12 cellular contexts compared by ENCODE assay signal in genomic region chr2:235709124-235709813, GRCh38.
DNase-seq lines count a peak whose midpoint lies in the region; TF ChIP-seq lines count a peak whose summit lies in the region.
"Had no signal": no experiment of that assay in that cellular context is flagged by ENCODE, and none has a peak within 500 bp of the region (broad histone marks: within the 10 kb centered on the region; RNA-seq: fewer than 3 reads in every experiment).

No MANE protein-coding gene starts in this region.

- no peaks in the 10 kb centered on the region for H3K27me3 Mint-ChIP-seq in nephron progenitor cell (ENCODE audit: low read depth, poor library complexity)
- H3K27me3 Mint-ChIP-seq: activated CD4-positive, alpha-beta memory T cell treated with anti-CD3 and anti-CD28 coated beads, Interleukin-2, amount 10 ng/mL, durations not matched to agents 7 days and 5 days; activated naive CD8-positive, alpha-beta T cell treated with anti-CD3 and anti-CD28 coated beads, Interleukin-2, amount 10 ng/mL, durations not matched to agents 7 days and 5 days had no signal

- peaks cover 34% of the 10 kb centered on the region for H3K36me3 Mint-ChIP-seq in nephron progenitor cell (ENCODE audit: low read depth)
- H3K36me3 Mint-ChIP-seq: activated naive CD8-positive, alpha-beta T cell treated with anti-CD3 and anti-CD28 coated beads, Interleukin-2, amount 10 ng/mL, durations not matched to agents 7 days and 5 days had no signal

- DNase-seq in Caki2 (ENCODE audit: low read depth) (peak; percentile 63), PC-9 (peak; percentile 99 to 100), fibroblast of gingiva (ENCODE audit: low read depth) (peak; percentile 20), nephron progenitor cell (no peak), NCI-H1105 treated with DMSO at 0.1 percent for 48 hours (lab: John Stamatoyannopoulos, UW) (no peak), NCI-H1417 treated with DMSO at 0.1 percent for 48 hours (lab: John Stamatoyannopoulos, UW) (no peak), NCI-H1694 treated with DMSO at 0.1 percent for 48 hours (lab: John Stamatoyannopoulos, UW) (no peak), dedifferentiated amniotic fluid mesenchymal stem cell (ENCODE audit: extremely low spot score) (no peak)
- DNase-seq: activated CD4-positive, alpha-beta memory T cell treated with anti-CD3 and anti-CD28 coated beads, Interleukin-2, amount 10 ng/mL, durations not matched to agents 7 days and 5 days; activated naive CD8-positive, alpha-beta T cell treated with anti-CD3 and anti-CD28 coated beads, Interleukin-2, amount 10 ng/mL, durations not matched to agents 7 days and 5 days; NCI-H446 treated with DMSO at 0.1 percent for 48 hours had no signal

- no peak overlapping the region for H3K4me3 Mint-ChIP-seq in nephron progenitor cell
- H3K4me3 Mint-ChIP-seq: activated CD4-positive, alpha-beta memory T cell treated with anti-CD3 and anti-CD28 coated beads, Interleukin-2, amount 10 ng/mL, durations not matched to agents 7 days and 5 days; activated naive CD8-positive, alpha-beta T cell treated with anti-CD3 and anti-CD28 coated beads, Interleukin-2, amount 10 ng/mL, durations not matched to agents 7 days and 5 days had no signal

- TF ChIP-seq CTCF in PC-9 (conservative IDR thresholded peaks at IDR 0.05) (no peak), nephron progenitor cell (IDR thresholded peaks at IDR 0.05) (no peak)

- POLR2A ChIA-PET in PC-9 (lab: Charles Lee; ENCODE audit: unreplicated experiment), result interaction anchor here (0.6 to 0.9 kb wide), 13 partner anchors 18 to 1727 kb away, joined by 3 to 10 read pairs (median 4); no protein-coding TSS in a partner anchor

- H3K79me2 ChIP-seq in PC-9 (ENCODE audit: low read depth), result peaks cover 89% of the 10 kb centered on the region

- peak overlapping the region; percentile 63 for H3K4me2 ChIP-seq in PC-9
- H3K4me2 ChIP-seq: BLaER1 had no signal

- CTCF ChIA-PET in PC-9 (lab: Charles Lee), result interaction anchor here (1.0 to 1.5 kb wide), 5 partner anchors 19 to 39 kb away, joined by 3 to 13 read pairs (median 5); no protein-coding TSS in a partner anchor

- H3K4me1 Mint-ChIP-seq in nephron progenitor cell, result peaks cover 23% of the 10 kb centered on the region
- H3K4me1 Mint-ChIP-seq: activated CD4-positive, alpha-beta memory T cell treated with anti-CD3 and anti-CD28 coated beads, Interleukin-2, amount 10 ng/mL, durations not matched to agents 7 days and 5 days; activated naive CD8-positive, alpha-beta T cell treated with anti-CD3 and anti-CD28 coated beads, Interleukin-2, amount 10 ng/mL, durations not matched to agents 7 days and 5 days had no signal

- H3K9me3 Mint-ChIP-seq in nephron progenitor cell, result no peaks in the 10 kb centered on the region
- H3K9me3 Mint-ChIP-seq: activated CD4-positive, alpha-beta memory T cell treated with anti-CD3 and anti-CD28 coated beads, Interleukin-2, amount 10 ng/mL, durations not matched to agents 7 days and 5 days; activated naive CD8-positive, alpha-beta T cell treated with anti-CD3 and anti-CD28 coated beads, Interleukin-2, amount 10 ng/mL, durations not matched to agents 7 days and 5 days had no signal

- H3F3A ChIP-seq in PC-9 (ENCODE audit: insufficient read depth, low read depth), result peaks cover 49% of the 10 kb centered on the region

- BruUV-seq in PC-9 (replicated peaks; lab: Mats Ljungman, UMichigan), result no TSS peak

- intact Hi-C loops in PC-9 (cut with micrococcal nuclease; ENCODE audit: unreplicated experiment), result loop anchor here (1.0 to 5.0 kb wide), 4 partner anchors 33 to 727 kb away; no protein-coding TSS in a partner anchor

- H3K27ac ChIP-seq in PC-9, result peak overlapping the region; percentile 96
- H3K27ac ChIP-seq: BLaER1 had no signal

- H3K27ac Mint-ChIP-seq in nephron progenitor cell, result peak overlapping the region; percentile 49
- H3K27ac Mint-ChIP-seq: activated CD4-positive, alpha-beta memory T cell treated with anti-CD3 and anti-CD28 coated beads, Interleukin-2, amount 10 ng/mL, durations not matched to agents 7 days and 5 days; activated naive CD8-positive, alpha-beta T cell treated with anti-CD3 and anti-CD28 coated beads, Interleukin-2, amount 10 ng/mL, durations not matched to agents 7 days and 5 days had no signal

- peaks cover 57% of the 10 kb centered on the region for H3K4me1 ChIP-seq in PC-9 (replicated peaks; ENCODE audit: insufficient read depth)

- H3K27me3 ChIP-seq in PC-9 (ENCODE audit: insufficient read depth, low read depth), result no peaks in the 10 kb centered on the region
- H3K27me3 ChIP-seq: BLaER1 had no signal

- peak overlapping the region; percentile 9; the same call in 1 of the 2 replicates for H3K4me3 ChIP-seq in PC-9
- H3K4me3 ChIP-seq: BLaER1 had no signal

- H4K20me1 ChIP-seq in PC-9 (ENCODE audit: insufficient read depth), result no peaks in the 10 kb centered on the region

- H2AFZ ChIP-seq in PC-9, result no peak overlapping the region

- H3K9me3 ChIP-seq in PC-9 (ENCODE audit: insufficient read depth, low read depth), result no peaks in the 10 kb centered on the region
- H3K9me3 ChIP-seq: BLaER1 had no signal

- peaks cover 15% of the 10 kb centered on the region for H3K36me3 ChIP-seq in PC-9 (ENCODE audit: low read depth)

- H3K9me2 ChIP-seq in PC-9 (ENCODE audit: insufficient read depth), result no peaks in the 10 kb centered on the region

- in situ Hi-C loops in Caki2 (cut with HindIII; ENCODE audit: low pct_unique_long_range_greater_than_20kb, low sequenced_read_pairs), result no loop called here

Comparison
In these comparisons a context has a peak if more than half of its experiments do, and no peak if none do; other contexts are left out.
1. DNase-seq: peak in Caki2 (single experiment), PC-9 (2 of 2) and fibroblast of gingiva (single experiment); none in nephron progenitor cell (single experiment), NCI-H1105 treated with DMSO at 0.1 percent for 48 hours (single experiment), NCI-H1417 treated with DMSO at 0.1 percent for 48 hours (single experiment), NCI-H1694 treated with DMSO at 0.1 percent for 48 hours (single experiment) and dedifferentiated amniotic fluid mesenchymal stem cell (single experiment).